Comparison of ENCODE assay signal across 8 cellular contexts in the genomic region with DNA sequence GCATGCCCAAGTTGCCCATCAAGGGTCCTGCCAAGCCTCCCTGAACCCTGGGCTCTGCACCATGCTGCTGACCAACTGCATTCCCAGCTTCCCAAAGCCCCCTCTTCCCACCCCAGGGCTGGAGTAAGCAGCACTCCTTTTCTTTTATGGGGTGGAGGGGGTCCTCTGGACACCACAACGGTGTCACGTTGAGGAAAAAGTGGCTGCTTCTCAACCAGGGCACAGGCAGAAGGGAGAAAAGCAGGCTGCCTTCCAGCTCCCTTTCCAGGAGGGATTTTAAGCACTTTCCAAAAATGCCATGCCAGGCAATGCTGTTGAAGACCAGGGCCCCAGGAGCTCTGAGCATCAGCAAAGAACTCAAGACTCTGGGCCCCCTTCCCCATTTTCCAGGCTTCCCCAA. TPM values are rescaled to one million over a fixed set of nuclear protein-coding genes. Genes with fewer than 3 reads are reported as not detected.
DNase-seq lines count a peak whose midpoint lies in the region; ATAC-seq and TF ChIP-seq lines count a peak whose summit lies in the region.

No MANE protein-coding gene starts in this region.

- H3K36me3 ChIP-seq in vagina, result no peaks in the 10 kb centered on the region

- H3K4me3 Mint-ChIP-seq in stimulated activated naive CD8-positive, alpha-beta T cell treated with anti-CD3 and anti-CD28 coated beads, Interleukin-15, Interleukin-2, amounts not matched to agents 100 ng/mL and 50 ng/mL, for 24 hours, result peak overlapping the region; percentile 30
- peak overlapping the region; percentile 61 for H3K4me3 Mint-ChIP-seq in activated naive CD8-positive, alpha-beta T cell treated with anti-CD3 and anti-CD28 coated beads, Interleukin-2, amount 50 U/mL, for 24 hours
- H3K4me3 Mint-ChIP-seq in mesothelial cell of epicardium, result peak overlapping the region; percentile 81

- ATAC-seq in stimulated activated naive CD8-positive, alpha-beta T cell treated with anti-CD3 and anti-CD28 coated beads, Interleukin-15, Interleukin-2, amounts not matched to agents 100 U/mL and 50 U/mL, for 24 hours, result no peak
- no peak for ATAC-seq in activated naive CD8-positive, alpha-beta T cell treated with anti-CD3 and anti-CD28 coated beads, Interleukin-2, amount 50 U/mL, for 24 hours

- H3K27me3 ChIP-seq in vagina, result no peaks in the 10 kb centered on the region

- no peaks in the 10 kb centered on the region for H3K36me3 Mint-ChIP-seq in stimulated activated naive CD8-positive, alpha-beta T cell treated with anti-CD3 and anti-CD28 coated beads, Interleukin-15, Interleukin-2, amounts not matched to agents 100 ng/mL and 50 ng/mL, for 24 hours (ENCODE audit: low read depth)
- H3K36me3 Mint-ChIP-seq in activated naive CD8-positive, alpha-beta T cell treated with anti-CD3 and anti-CD28 coated beads, Interleukin-2, amount 50 U/mL, for 24 hours (ENCODE audit: low read depth), result no peaks in the 10 kb centered on the region
- no peaks in the 10 kb centered on the region for H3K36me3 Mint-ChIP-seq in mesothelial cell of epicardium

- H3K27me3 Mint-ChIP-seq in stimulated activated naive CD8-positive, alpha-beta T cell treated with anti-CD3 and anti-CD28 coated beads, Interleukin-15, Interleukin-2, amounts not matched to agents 100 ng/mL and 50 ng/mL, for 24 hours, result peaks cover 3% of the 10 kb centered on the region
- peaks cover 2% of the 10 kb centered on the region for H3K27me3 Mint-ChIP-seq in activated naive CD8-positive, alpha-beta T cell treated with anti-CD3 and anti-CD28 coated beads, Interleukin-2, amount 50 U/mL, for 24 hours
- peaks cover 4% of the 10 kb centered on the region for H3K27me3 Mint-ChIP-seq in mesothelial cell of epicardium (ENCODE audit: low read depth)

- H3K9me3 Mint-ChIP-seq in stimulated activated naive CD8-positive, alpha-beta T cell treated with anti-CD3 and anti-CD28 coated beads, Interleukin-15, Interleukin-2, amounts not matched to agents 100 ng/mL and 50 ng/mL, for 24 hours, result no peaks in the 10 kb centered on the region
- no peaks in the 10 kb centered on the region for H3K9me3 Mint-ChIP-seq in activated naive CD8-positive, alpha-beta T cell treated with anti-CD3 and anti-CD28 coated beads, Interleukin-2, amount 50 U/mL, for 24 hours
- H3K9me3 Mint-ChIP-seq in mesothelial cell of epicardium, result no peaks in the 10 kb centered on the region

- H3K4me3 ChIP-seq in vagina, result peak overlapping the region; percentile 61 to 62

- intact Hi-C loops in vagina (cut with DNase I), result no loop called here

- H3K4me1 ChIP-seq in vagina, result peaks cover 19% of the 10 kb centered on the region

- H3K4me1 Mint-ChIP-seq in stimulated activated naive CD8-positive, alpha-beta T cell treated with anti-CD3 and anti-CD28 coated beads, Interleukin-15, Interleukin-2, amounts not matched to agents 100 ng/mL and 50 ng/mL, for 24 hours (ENCODE audit: low read depth), result peaks cover 33% of the 10 kb centered on the region
- peaks cover 29% of the 10 kb centered on the region for H3K4me1 Mint-ChIP-seq in activated naive CD8-positive, alpha-beta T cell treated with anti-CD3 and anti-CD28 coated beads, Interleukin-2, amount 50 U/mL, for 24 hours
- H3K4me1 Mint-ChIP-seq in mesothelial cell of epicardium, result peaks cover 23% of the 10 kb centered on the region

- no peak for TF ChIP-seq CTCF in mesothelial cell of epicardium (IDR thresholded peaks at IDR 0.05; ENCODE audit: unreplicated experiment)
- TF ChIP-seq CTCF in vagina (IDR thresholded peaks at IDR 0.05), result no peak

- DNase-seq in stimulated activated naive CD8-positive, alpha-beta T cell treated with anti-CD3 and anti-CD28 coated beads, Interleukin-15, Interleukin-2, amounts not matched to agents 100 U/mL and 50 U/mL, for 24 hours, result no peak
- no peak for DNase-seq in activated naive CD8-positive, alpha-beta T cell treated with anti-CD3 and anti-CD28 coated beads, Interleukin-2, amount 50 U/mL, for 24 hours
- DNase-seq in mesothelial cell of epicardium (ENCODE audit: low spot score in 2 of 2, unreplicated experiment in 2 of 2) (no peak), vagina (ENCODE audit: extremely low spot score in 2 of 2) (no peak), NCI-H2029 treated with DMSO at 0.1 percent for 48 hours (lab: John Stamatoyannopoulos, UW) (no peak), medulla oblongata (ENCODE audit: extremely low spot score) (no peak), NCI-H2196 treated with DMSO at 0.1 percent for 48 hours (lab: John Stamatoyannopoulos, UW; ENCODE audit: unreplicated experiment) (no peak)

- TF ChIP-seq POLR2A in vagina (IDR thresholded peaks at IDR 0.05), result no peak

- no peak overlapping the region for H3K27ac Mint-ChIP-seq in stimulated activated naive CD8-positive, alpha-beta T cell treated with anti-CD3 and anti-CD28 coated beads, Interleukin-15, Interleukin-2, amounts not matched to agents 100 ng/mL and 50 ng/mL, for 24 hours
- no peak overlapping the region for H3K27ac Mint-ChIP-seq in activated naive CD8-positive, alpha-beta T cell treated with anti-CD3 and anti-CD28 coated beads, Interleukin-2, amount 50 U/mL, for 24 hours
- no peak overlapping the region for H3K27ac Mint-ChIP-seq in mesothelial cell of epicardium

- H3K9me3 ChIP-seq in vagina, result no peaks in the 10 kb centered on the region

- no peak overlapping the region for H3K27ac ChIP-seq in vagina

RNA-seq across cellular contexts. Expression of a gene that starts 0.7 kb away (rescaled TPM):
- 12.5 to 13.0 TPM (median 12.9 TPM) in 3 replicates for total RNA-seq in mesothelial cell of epicardium
- total RNA-seq in vagina, result 4.7 TPM

RNA-seq across cellular contexts. Expression of a gene that starts 26.7 kb away (rescaled TPM):
- 91.0 to 101 TPM (median 91.2 TPM) in 3 replicates for total RNA-seq in mesothelial cell of epicardium
- 61.6 TPM for total RNA-seq in vagina

Comparison
In these comparisons a context has a peak if more than half of its experiments do, and no peak if none do; other contexts are left out.
1. H3K4me3 Mint-ChIP-seq: peak in every context shown above with its lines; median percentile 81 in mesothelial cell of epicardium; 61 in activated naive CD8-positive, alpha-beta T cell treated with anti-CD3 and anti-CD28 coated beads, Interleukin-2, amount 50 U/mL, for 24 hours; 30 in stimulated activated naive CD8-positive, alpha-beta T cell treated with anti-CD3 and anti-CD28 coated beads, Interleukin-15, Interleukin-2, amounts not matched to agents 100 ng/mL and 50 ng/mL, for 24 hours.